ENCODE assay signal across 8 cellular contexts in the genomic region with DNA sequence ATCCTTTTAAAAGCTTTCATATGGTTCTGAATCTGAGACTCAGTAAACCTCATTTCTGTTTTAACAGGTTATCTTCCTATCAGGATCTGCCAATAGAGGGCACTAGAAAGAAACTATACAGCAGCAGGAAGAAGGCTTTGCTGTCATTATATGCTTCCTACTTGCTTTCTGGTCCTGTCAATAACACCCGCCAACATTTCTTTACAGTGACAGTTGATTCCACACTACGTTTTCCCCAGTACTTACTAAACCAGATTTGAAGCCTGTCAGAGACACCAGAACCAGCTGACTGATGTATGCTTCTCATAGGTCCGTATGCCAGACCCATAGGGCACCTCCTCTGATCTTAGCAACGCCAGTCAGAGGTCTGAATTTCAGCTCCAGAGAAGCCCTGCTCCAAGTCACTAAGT.
DNase-seq lines count a peak whose midpoint lies in the region; ATAC-seq and TF ChIP-seq lines count a peak whose summit lies in the region.

No MANE protein-coding gene starts in this region.

- CTCF ChIA-PET in GM10248 (lab: Yijun Ruan, JAX), result interaction anchor here (0.6 to 1.7 kb wide), 6 partner anchors 8 to 1051 kb away, joined by 3 to 5 read pairs (median 3); no protein-coding TSS in a partner anchor
- CTCF ChIA-PET in activated CD8-positive, alpha-beta memory T cell treated with anti-CD3 and anti-CD28 coated beads, Interleukin-2, amount 10 ng/mL, durations not matched to agents 7 days and 5 days (lab: Charles Lee), result no interaction called here

- DNase-seq in GM10248 (ENCODE audit: extremely low spot score) (peak; percentile 26), H4 (ENCODE audit: low spot score) (peak; percentile 68), Karpas-422 (peak; percentile 67), RKO (ENCODE audit: low spot score) (peak; percentile 56), epithelial cell of proximal tubule (ENCODE audit: low read depth) (peak; percentile 19)
- DNase-seq in naive thymus-derived CD8-positive, alpha-beta T cell, result peak in 3 of 10 donors; percentile 1 to 24 (median 19)
- no peak for DNase-seq in activated CD8-positive, alpha-beta memory T cell treated with anti-CD3 and anti-CD28 coated beads, Interleukin-2, amount 10 ng/mL, durations not matched to agents 7 days and 5 days
- DNase-seq in stimulated activated naive CD4-positive, alpha-beta T cell treated with Interleukin-2 at 50 U/mL for 16 hours (lab: John Stamatoyannopoulos, UW), result no peak

- H2AFZ ChIP-seq in Karpas-422 (ENCODE audit: low read length), result peak overlapping the region; percentile 30; the same call in 1 of the 2 replicates

- H3K79me2 ChIP-seq in Karpas-422 (ENCODE audit: low read length), result no peaks in the 10 kb centered on the region

- POLR2A ChIA-PET in GM10248 (lab: Yijun Ruan, JAX), result no interaction called here
- POLR2A ChIA-PET in naive thymus-derived CD8-positive, alpha-beta T cell (lab: Charles Lee), result no interaction called here

- H3K9me3 ChIP-seq in Karpas-422 (ENCODE audit: low read length), result peaks cover 7% of the 10 kb centered on the region; the same call in 1 of the 2 replicates

- H3K27ac ChIP-seq in Karpas-422 (ENCODE audit: low read length), result no peak overlapping the region

- no peaks in the 10 kb centered on the region for H3K9me3 Mint-ChIP-seq in naive thymus-derived CD8-positive, alpha-beta T cell
- no peaks in the 10 kb centered on the region for H3K9me3 Mint-ChIP-seq in activated CD8-positive, alpha-beta memory T cell treated with anti-CD3 and anti-CD28 coated beads, Interleukin-2, amount 10 ng/mL, durations not matched to agents 7 days and 5 days (ENCODE audit: low read depth)

- H3K4me1 ChIP-seq in Karpas-422 (ENCODE audit: low read length), result no peaks in the 10 kb centered on the region

- H3K4me3 Mint-ChIP-seq in naive thymus-derived CD8-positive, alpha-beta T cell, result peak overlapping the region in 9 of 10 donors; percentile 15 to 66 (median 46)
- H3K4me3 Mint-ChIP-seq in activated CD8-positive, alpha-beta memory T cell treated with anti-CD3 and anti-CD28 coated beads, Interleukin-2, amount 10 ng/mL, durations not matched to agents 7 days and 5 days, result no peak overlapping the region

- no peak overlapping the region for H3K4me2 ChIP-seq in Karpas-422 (ENCODE audit: low read depth, low read length, poor library complexity, severe bottlenecking)

- peak in 1 of 2 donors; percentile 32 for ATAC-seq in naive thymus-derived CD8-positive, alpha-beta T cell
- ATAC-seq in activated CD8-positive, alpha-beta memory T cell treated with anti-CD3 and anti-CD28 coated beads, Interleukin-2, amount 10 ng/mL, durations not matched to agents 7 days and 5 days, result no peak

- H3K9me2 ChIP-seq in Karpas-422 (replicated peaks; ENCODE audit: insufficient read depth, low read length), result no peaks in the 10 kb centered on the region

- peak; percentile 51 for TF ChIP-seq CTCF in GM10248 (IDR thresholded peaks at IDR 0.05; ENCODE audit: control extremely low read depth, extremely low read depth, low read depth, missing control alignments)
- TF ChIP-seq CTCF in epithelial cell of proximal tubule (conservative IDR thresholded peaks at IDR 0.05; ENCODE audit: low read depth, low read length), result peak; percentile 81

- H3K36me3 Mint-ChIP-seq in naive thymus-derived CD8-positive, alpha-beta T cell, result no peaks in the 10 kb centered on the region
- no peaks in the 10 kb centered on the region for H3K36me3 Mint-ChIP-seq in activated CD8-positive, alpha-beta memory T cell treated with anti-CD3 and anti-CD28 coated beads, Interleukin-2, amount 10 ng/mL, durations not matched to agents 7 days and 5 days

- H3K36me3 ChIP-seq in Karpas-422 (ENCODE audit: insufficient read depth, low read length), result no peaks in the 10 kb centered on the region

- H3K4me1 Mint-ChIP-seq in naive thymus-derived CD8-positive, alpha-beta T cell, result peaks cover 0 to 6% (median 2%) of the 10 kb centered on the region in 4 donors
- H3K4me1 Mint-ChIP-seq in activated CD8-positive, alpha-beta memory T cell treated with anti-CD3 and anti-CD28 coated beads, Interleukin-2, amount 10 ng/mL, durations not matched to agents 7 days and 5 days, result no peaks in the 10 kb centered on the region

- no peaks in the 10 kb centered on the region for H4K20me1 ChIP-seq in Karpas-422 (ENCODE audit: insufficient read depth, low read depth, low read length)

- H3K4me3 ChIP-seq in Karpas-422 (ENCODE audit: low read length) (no peak overlapping the region), epithelial cell of proximal tubule (ENCODE audit: low read depth, low read length) (peak overlapping the region; percentile 41)

- H3K27me3 ChIP-seq in Karpas-422 (ENCODE audit: low read length), result no peaks in the 10 kb centered on the region

- no peaks in the 10 kb centered on the region for H3K27me3 Mint-ChIP-seq in naive thymus-derived CD8-positive, alpha-beta T cell
- no peaks in the 10 kb centered on the region for H3K27me3 Mint-ChIP-seq in activated CD8-positive, alpha-beta memory T cell treated with anti-CD3 and anti-CD28 coated beads, Interleukin-2, amount 10 ng/mL, durations not matched to agents 7 days and 5 days

- no peak overlapping the region for H3K9ac ChIP-seq in Karpas-422 (ENCODE audit: low read length)

- H3K27ac Mint-ChIP-seq in naive thymus-derived CD8-positive, alpha-beta T cell, result peak overlapping the region in 1 of 10 donors; percentile 71
- H3K27ac Mint-ChIP-seq in activated CD8-positive, alpha-beta memory T cell treated with anti-CD3 and anti-CD28 coated beads, Interleukin-2, amount 10 ng/mL, durations not matched to agents 7 days and 5 days, result no peak overlapping the region

Comparison
In these comparisons a context has a peak if more than half of its experiments do, and no peak if none do; other contexts are left out.
1. DNase-seq: peak in GM10248 (single experiment), H4 (single experiment), Karpas-422 (single experiment), RKO (single experiment) and epithelial cell of proximal tubule (single experiment); none in activated CD8-positive, alpha-beta memory T cell treated with anti-CD3 and anti-CD28 coated beads, Interleukin-2, amount 10 ng/mL, durations not matched to agents 7 days and 5 days (single experiment) and stimulated activated naive CD4-positive, alpha-beta T cell treated with Interleukin-2 at 50 U/mL for 16 hours (single experiment).